12 cellular contexts compared by ENCODE assay signal in genomic region chr20:47664068-47664437, GRCh38.
A peak's percentile ranks its signal among the peaks of the same experiment; 100 is the strongest.
DNase-seq lines count a peak whose midpoint lies in the region; ATAC-seq, FAIRE-seq and TF ChIP-seq lines count a peak whose summit lies in the region.
"Had no signal": no experiment of that assay in that cellular context is flagged by ENCODE, and none has a peak within 500 bp of the region (broad histone marks: within the 10 kb centered on the region; RNA-seq: fewer than 3 reads in every experiment).

No MANE protein-coding gene starts in this region.

- TF ChIP-seq EP300 in A549 (IDR thresholded peaks at IDR 0.05): no peak

- H3K36me3 Mint-ChIP-seq in H9 (ENCODE audit: insufficient read depth in 1 of 3, low read depth in 3 of 3): peaks cover 0 to 15% (median 12%) of the 10 kb centered on the region in 3 experiments; a peak in 3 of 7 replicates
- H3K36me3 Mint-ChIP-seq in activated T-helper 17 cell treated with anti-CD3 and anti-CD28 coated beads, Interleukin-2, amount 50 U/mL, for 72 hours (ENCODE audit: low read depth): peaks cover 17% of the 10 kb centered on the region
- no peaks in the 10 kb centered on the region for H3K36me3 Mint-ChIP-seq in naive B cell

- no peak overlapping the region for H2BK15ac ChIP-seq in H9 (ENCODE audit: low read depth, low read length)

- peak; percentile 2 to 5; a peak in 3 of 6 replicates for ATAC-seq in A549
- peak; percentile 9 for ATAC-seq in activated T-helper 17 cell treated with anti-CD3 and anti-CD28 coated beads, Interleukin-2, amount 50 U/mL, for 72 hours (replicated peaks)
- peak; percentile 21 for ATAC-seq in naive B cell (ENCODE audit: low read depth in 2 of 2)
- no peak for ATAC-seq in HG03139 (IDR thresholded peaks at IDR 0.05; ENCODE audit: unreplicated experiment)
- ATAC-seq in GM21526 (IDR thresholded peaks at IDR 0.05; ENCODE audit: low FRiP score, unreplicated experiment): no peak

- H3K4me1 Mint-ChIP-seq in H9: peaks cover 17 to 23% of the 10 kb centered on the region in 2 experiments
- peaks cover 4% of the 10 kb centered on the region for H3K4me1 Mint-ChIP-seq in activated T-helper 17 cell treated with anti-CD3 and anti-CD28 coated beads, Interleukin-2, amount 50 U/mL, for 72 hours
- H3K4me1 Mint-ChIP-seq in naive B cell: peaks cover 14 to 21% (median 14%) of the 10 kb centered on the region in 3 donors

- H3K4me3 ChIP-seq in A549: no peak overlapping the region
- H3K4me3 ChIP-seq: adrenal gland, esophagus squamous epithelium had no signal

- H2AK5ac ChIP-seq in H9 (ENCODE audit: insufficient read length, low read length): no peak overlapping the region

- H3K27me3 Mint-ChIP-seq in H9 (ENCODE audit: low read depth) (peaks cover 3% of the 10 kb centered on the region; the same call in 1 of the 2 replicates), naive B cell (no peaks in the 10 kb centered on the region)
- H3K27me3 Mint-ChIP-seq in activated T-helper 17 cell treated with anti-CD3 and anti-CD28 coated beads, Interleukin-2, amount 50 U/mL, for 72 hours: no peaks in the 10 kb centered on the region

- no peak overlapping the region for H3T11ph ChIP-seq in H9 (ENCODE audit: low read length)

- no peak overlapping the region for H4K5ac ChIP-seq in H9 (ENCODE audit: insufficient read length, low read depth, low read length)

- no peak overlapping the region for H3K23ac ChIP-seq in H9 (ENCODE audit: insufficient read length, low read depth, low read length)

- H4K8ac ChIP-seq in H9 (replicated peaks; ENCODE audit: insufficient read length, low read depth, low read length): no peak overlapping the region

- no peaks in the 10 kb centered on the region for H3K79me1 ChIP-seq in H9 (ENCODE audit: insufficient read depth, low read depth, low read length, poor library complexity, severe bottlenecking)

- TF ChIP-seq RAD21 in A549 (conservative IDR thresholded peaks at IDR 0.05 in 1 of 2, IDR thresholded peaks at IDR 0.05 in 1 of 2): no peak

- H3K9ac ChIP-seq in H9 (ENCODE audit: extremely low read depth, insufficient read length, low read length): no peak overlapping the region

- no peak overlapping the region for H3K56ac ChIP-seq in H9 (ENCODE audit: insufficient read length, low read depth, low read length)

- H3K4me2 ChIP-seq in A549 (no peak overlapping the region), H9 (ENCODE audit: insufficient read depth, insufficient read length, low read length) (no peak overlapping the region)

- no peak for TF ChIP-seq POLR2A in A549 (IDR thresholded peaks at IDR 0.05; ENCODE audit: low read length)

- H3K4me3 Mint-ChIP-seq in H9: no peak overlapping the region
- H3K4me3 Mint-ChIP-seq in activated T-helper 17 cell treated with anti-CD3 and anti-CD28 coated beads, Interleukin-2, amount 50 U/mL, for 72 hours: no peak overlapping the region
- H3K4me3 Mint-ChIP-seq in naive B cell: no peak overlapping the region

- no peaks in the 10 kb centered on the region for H3K23me2 ChIP-seq in H9 (ENCODE audit: insufficient read length, low read depth, low read length, poor library complexity, severe bottlenecking)

- H3K18ac ChIP-seq in H9 (ENCODE audit: insufficient read length, low read depth, low read length): no peak overlapping the region

- H2BK20ac ChIP-seq in H9 (ENCODE audit: low read depth, low read length, poor library complexity, severe bottlenecking): no peak overlapping the region

- no peak overlapping the region for H2AFZ ChIP-seq in H9 (ENCODE audit: low read length)

- H3K4me1 ChIP-seq in A549: peaks cover 4% of the 10 kb centered on the region; the same call in 1 of the 3 replicates
- no peaks in the 10 kb centered on the region for H3K4me1 ChIP-seq in H9 (ENCODE audit: insufficient read depth, low read length)
- H3K4me1 ChIP-seq: BE2C had no signal

- TF ChIP-seq CTCF in A549 (IDR thresholded peaks at IDR 0.05) (no peak; the same call in 1 of the 3 replicates), H9 (conservative IDR thresholded peaks at IDR 0.05) (no peak; the same call in 2 of the 3 replicates)

- H3K27ac ChIP-seq in A549: peak overlapping the region in 1 of 2 experiments; percentile 64; a peak in 3 of 6 replicates
- H3K27ac ChIP-seq in H9 (ENCODE audit: insufficient read length, low read depth, low read length): no peak overlapping the region
- H3K27ac ChIP-seq: adrenal gland had no signal

- no peaks in the 10 kb centered on the region for H3K27me3 ChIP-seq in H9 (ENCODE audit: insufficient read depth, low read length)
- H3K27me3 ChIP-seq: adrenal gland, BE2C, esophagus squamous epithelium had no signal

- no peaks in the 10 kb centered on the region for H4K20me1 ChIP-seq in H9 (ENCODE audit: control insufficient read depth, insufficient read depth, insufficient read length)

- no peak overlapping the region for H3K4ac ChIP-seq in H9 (ENCODE audit: low read depth, low read length)

- POLR2A ChIA-PET in A549 (lab: Yijun Ruan, JAX): no interaction called here

- no peaks in the 10 kb centered on the region for H3K79me2 ChIP-seq in H9 (ENCODE audit: insufficient read depth, low read length)

- H3K14ac ChIP-seq in H9 (ENCODE audit: insufficient read depth, low read length): 0 out of 2 replicates have a peak overlapping the region, but pooled peaks have one; percentile 39

- no peak for DNase-seq in A549 (ENCODE audit: low read depth in 1 of 2, low spot score in 1 of 2)
- no peak for DNase-seq in H9
- no peak for DNase-seq in naive B cell
- no peak for DNase-seq in globus pallidus (ENCODE audit: low spot score)
- DNase-seq in NCI-H524 (lab: John Stamatoyannopoulos, UW): no peak
- DNase-seq: esophagus squamous epithelium had no signal

- CTCF ChIA-PET in A549 (lab: Yijun Ruan, JAX): interaction anchor here (0.6 to 6.1 kb wide), 49 partner anchors 8 to 1048 kb away, joined by 3 to 73 read pairs (median 4); no protein-coding TSS in a partner anchor

- H4K91ac ChIP-seq in H9 (ENCODE audit: insufficient read length, low read depth, low read length): no peak overlapping the region

- H2BK5ac ChIP-seq in H9 (ENCODE audit: insufficient read length, low read length): no peak overlapping the region

- H2BK120ac ChIP-seq in H9 (ENCODE audit: low read depth, low read length, poor library complexity, severe bottlenecking): no peak overlapping the region

- H3K27ac Mint-ChIP-seq in H9 (peak overlapping the region in 1 of 3 experiments; percentile 71; a peak in 1 of 7 replicates), naive B cell (peak overlapping the region in 3 of 6 donors; percentile 35 to 93 (median 71))
- no peak overlapping the region for H3K27ac Mint-ChIP-seq in activated T-helper 17 cell treated with anti-CD3 and anti-CD28 coated beads, Interleukin-2, amount 50 U/mL, for 72 hours

- H2BK12ac ChIP-seq in H9 (ENCODE audit: insufficient read length, low read depth, low read length): no peak overlapping the region

- H3K9me3 ChIP-seq in A549 (no peaks in the 10 kb centered on the region), H9 (ENCODE audit: control insufficient read depth, low read depth, low read length) (no peaks in the 10 kb centered on the region)
- H3K9me3 ChIP-seq: adrenal gland, BE2C, esophagus squamous epithelium had no signal

- FAIRE-seq in A549 (lab: Jason Lieb, UNC): no peak
- FAIRE-seq: H54 had no signal

- no peaks in the 10 kb centered on the region for H3K9me3 Mint-ChIP-seq in H9
- H3K9me3 Mint-ChIP-seq in activated T-helper 17 cell treated with anti-CD3 and anti-CD28 coated beads, Interleukin-2, amount 50 U/mL, for 72 hours: no peaks in the 10 kb centered on the region
- H3K9me3 Mint-ChIP-seq in naive B cell: peaks cover 0 to 2% (median 0%) of the 10 kb centered on the region in 7 donors

- 89% methylated on average over 2 of the region's 2 CpGs for WGBS in A549 (ENCODE audit: missing lambda C conversion rate)
- no CpG with 5 or more reads among the region's 2 CpGs for WGBS in H9 (ENCODE audit: extremely low coverage, insufficient read length, low lambda C conversion rate)

TF ChIP-seq in A549, 52 proteins besides CTCF, POLR2A, EP300 and RAD21:
- TF ChIP-seq HMGXB4 (CRISPR knock-in tag; IDR thresholded peaks at IDR 0.05; ENCODE audit: borderline replicate concordance) (no peak), RNF2 (IDR thresholded peaks at IDR 0.05; ENCODE audit: borderline replicate concordance, low read depth) (no peak), ZFP36 (IDR thresholded peaks at IDR 0.05; ENCODE audit: borderline replicate concordance, partially characterized antibody) (no peak), MAZ (IDR thresholded peaks at IDR 0.05; ENCODE audit: borderline replicate concordance, low read depth, low read length) (no peak), HEYL (CRISPR knock-in tag; IDR thresholded peaks at IDR 0.05) (no peak), SREBF2 (IDR thresholded peaks at IDR 0.05) (no peak), MAX (IDR thresholded peaks at IDR 0.05) (no peak), RCOR1 (IDR thresholded peaks at IDR 0.05; ENCODE audit: low read depth, low read length) (no peak), NFE2L2 (conservative IDR thresholded peaks at IDR 0.05; ENCODE audit: low read length) (no peak), FOSB (CRISPR knock-in tag; IDR thresholded peaks at IDR 0.05) (no peak), JUNB (IDR thresholded peaks at IDR 0.05) (no peak), HES2 (IDR thresholded peaks at IDR 0.05) (no peak)

Comparison
In these comparisons a context has a peak if more than half of its experiments do, and no peak if none do; other contexts are left out.
1. ATAC-seq: peak in A549 (2 of 2), activated T-helper 17 cell treated with anti-CD3 and anti-CD28 coated beads, Interleukin-2, amount 50 U/mL, for 72 hours (single experiment) and naive B cell (2 of 2); none in HG03139 (single experiment) and GM21526 (single experiment).